Comparison of ENCODE assay signal across 2 cellular contexts in the genomic region with DNA sequence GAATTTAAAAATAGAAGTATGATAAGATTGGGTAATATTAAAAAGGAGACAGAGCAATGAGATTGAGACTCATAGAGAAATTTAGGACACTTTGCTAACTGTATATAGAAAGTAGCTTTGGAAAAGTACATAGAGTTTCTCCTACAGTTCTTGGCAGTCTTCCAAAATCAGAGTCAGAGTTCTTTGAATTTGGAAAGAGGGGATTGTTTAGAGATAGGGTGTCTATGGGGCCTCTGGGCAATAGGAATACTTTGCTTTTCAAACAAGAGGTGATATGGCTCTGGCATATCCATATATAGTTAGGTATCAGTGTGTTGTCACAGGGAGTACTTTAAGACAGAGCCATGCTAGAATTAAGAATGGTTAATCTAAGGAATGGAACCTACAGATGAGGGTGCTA.
A peak's percentile ranks its signal among the peaks of the same experiment; 100 is the strongest.
TF ChIP-seq lines count a peak whose summit lies in the region.

No MANE protein-coding gene starts in this region.

TF ChIP-seq in K562, 482 proteins besides CTCF, POLR2A, EP300 and RAD21 (continued from another document):
- TF ChIP-seq, protein P1, sequence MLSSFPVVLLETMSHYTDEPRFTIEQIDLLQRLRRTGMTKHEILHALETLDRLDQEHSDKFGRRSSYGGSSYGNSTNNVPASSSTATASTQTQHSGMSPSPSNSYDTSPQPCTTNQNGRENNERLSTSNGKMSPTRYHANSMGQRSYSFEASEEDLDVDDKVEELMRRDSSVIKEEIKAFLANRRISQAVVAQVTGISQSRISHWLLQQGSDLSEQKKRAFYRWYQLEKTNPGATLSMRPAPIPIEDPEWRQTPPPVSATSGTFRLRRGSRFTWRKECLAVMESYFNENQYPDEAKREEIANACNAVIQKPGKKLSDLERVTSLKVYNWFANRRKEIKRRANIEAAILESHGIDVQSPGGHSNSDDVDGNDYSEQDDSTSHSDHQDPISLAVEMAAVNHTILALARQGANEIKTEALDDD (IDR thresholded peaks at IDR 0.05), result no peak
- no peak for TF ChIP-seq MAZ (CRISPR knock-in tag; conservative IDR thresholded peaks at IDR 0.05 in 1 of 2, IDR thresholded peaks at IDR 0.05 in 1 of 2)
- peak; percentile 18; the same call in 1 of the 2 replicates for TF ChIP-seq NFIX (CRISPR knock-in tag; IDR thresholded peaks at IDR 0.05; ENCODE audit: low read depth)

TF ChIP-seq in GM12891, 5 proteins besides CTCF, POLR2A, EP300 and RAD21 (continued from another document):
- TF ChIP-seq POU2F2 (IDR thresholded peaks at IDR 0.05; ENCODE audit: low read depth, low read length) (no peak), PAX5 (IDR thresholded peaks at IDR 0.05; ENCODE audit: insufficient read depth, low read length, severe bottlenecking) (no peak), TAF1 (IDR thresholded peaks at IDR 0.05; ENCODE audit: low read depth, low read length) (no peak)
